8 cellular contexts compared by ENCODE assay signal in the genomic region with DNA sequence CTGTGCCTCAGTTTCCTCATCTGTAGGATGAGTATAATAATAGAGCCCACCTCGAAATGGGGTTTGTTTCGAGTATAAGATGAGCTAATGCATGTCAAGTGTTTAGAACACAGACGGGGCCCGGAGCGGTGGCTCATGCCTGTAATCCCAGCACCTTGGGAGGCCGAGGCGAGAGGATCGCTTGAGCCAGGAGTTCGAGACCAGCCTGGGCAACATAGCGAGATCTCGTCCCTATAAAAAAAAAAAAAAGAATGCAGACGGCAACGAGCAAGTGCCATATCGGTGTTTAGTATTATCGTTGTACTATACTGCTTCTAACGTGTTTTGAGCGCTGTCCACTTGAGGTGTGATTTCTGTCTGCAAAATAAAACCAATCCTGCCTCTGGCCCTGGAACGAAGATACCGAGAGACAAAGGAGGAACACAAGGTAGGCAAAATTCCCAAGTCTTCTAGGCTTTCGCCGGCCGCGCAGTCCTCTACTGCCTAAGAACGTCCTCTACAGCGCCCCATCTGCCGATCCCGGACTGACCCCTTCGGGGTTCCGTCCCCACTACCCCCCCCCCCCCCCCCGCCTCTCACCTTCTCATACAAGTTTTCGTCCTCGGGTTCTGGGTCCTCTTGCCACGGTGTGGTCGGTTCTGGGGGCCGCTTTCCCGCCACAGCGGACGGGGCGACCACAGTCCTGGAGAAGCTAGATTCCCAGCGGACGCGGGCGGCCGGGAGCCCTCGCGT. TPM values are rescaled to one million over a fixed set of nuclear protein-coding genes. Genes with fewer than 3 reads are reported as not detected.
DNase-seq lines count a peak whose midpoint lies in the region; ATAC-seq and TF ChIP-seq lines count a peak whose summit lies in the region.

No MANE protein-coding gene starts in this region.

- no peaks in the 10 kb centered on the region for H3K36me3 ChIP-seq in SJCRH30
- peaks cover 0 to 21% of the 10 kb centered on the region in 2 donors for H3K36me3 ChIP-seq in duodenal mucosa (ENCODE audit: control insufficient read depth in 1 of 2, insufficient read depth in 2 of 2, low read length in 2 of 2)
- H3K36me3 ChIP-seq in lower lobe of right lung, result peaks cover 18% of the 10 kb centered on the region

- H3K27ac ChIP-seq in SJCRH30, result peak overlapping the region; percentile 90
- peak overlapping the region; percentile 77 for H3K27ac ChIP-seq in duodenal mucosa (ENCODE audit: low read depth, low read length)
- peak overlapping the region; percentile 87 for H3K27ac ChIP-seq in lower lobe of right lung
- peak overlapping the region; percentile 95 for H3K27ac ChIP-seq in substantia nigra (ENCODE audit: low read depth, low read length, poor library complexity, severe bottlenecking)

- TF ChIP-seq CTCF in lower lobe of right lung (IDR thresholded peaks at IDR 0.05), result no peak

- intact Hi-C loops in lower lobe of right lung (cut with DNase I), result no loop called here

- peak overlapping the region; percentile 70 to 79 for H3K9ac ChIP-seq in duodenal mucosa (ENCODE audit: low read depth in 1 of 2, low read length in 2 of 2)

- peak overlapping the region; percentile 92 for H3K4me3 ChIP-seq in SJCRH30
- H3K4me3 ChIP-seq in duodenal mucosa (ENCODE audit: low read depth in 1 of 2, low read length in 2 of 2), result peak overlapping the region; percentile 83 to 87
- H3K4me3 ChIP-seq in lower lobe of right lung, result peak overlapping the region; percentile 56

- H3K27me3 ChIP-seq in SJCRH30 (no peaks in the 10 kb centered on the region), duodenal mucosa (ENCODE audit: control insufficient read depth in 1 of 2, insufficient read depth in 2 of 2, low read length in 2 of 2) (no peaks in the 10 kb centered on the region), lower lobe of right lung (ENCODE audit: low read depth) (no peaks in the 10 kb centered on the region)

- no peaks in the 10 kb centered on the region for H3K9me3 ChIP-seq in SJCRH30 (replicated peaks)
- H3K9me3 ChIP-seq in duodenal mucosa (ENCODE audit: control insufficient read depth in 1 of 2, low read length in 2 of 2), result no peaks in the 10 kb centered on the region
- no peaks in the 10 kb centered on the region for H3K9me3 ChIP-seq in lower lobe of right lung

- H3K4me1 ChIP-seq in SJCRH30, result no peaks in the 10 kb centered on the region
- peaks cover 20 to 21% of the 10 kb centered on the region in 2 donors for H3K4me1 ChIP-seq in duodenal mucosa (ENCODE audit: control insufficient read depth in 1 of 2, insufficient read depth in 2 of 2, low read length in 2 of 2)
- peaks cover 7% of the 10 kb centered on the region for H3K4me1 ChIP-seq in lower lobe of right lung

- peak; percentile 11 for ATAC-seq in GM18499 (IDR thresholded peaks at IDR 0.05; ENCODE audit: insufficient read depth, unreplicated experiment)
- ATAC-seq in HG03108 (IDR thresholded peaks at IDR 0.05; ENCODE audit: unreplicated experiment), result peak; percentile 1
- ATAC-seq in lower lobe of right lung, result peak; percentile 52 to 60

- DNase-seq in AML-193 (lab: John Stamatoyannopoulos, UW) (peak; percentile 10 to 25), SJCRH30 (peak in 1 of 2 experiments; percentile 33), lower lobe of right lung (peak; percentile 51), substantia nigra (lab: John Stamatoyannopoulos, UW) (peak in 34 of 49 donors; percentile 17 to 85 (median 48)), kidney tubule cell (ENCODE audit: low spot score) (no peak)

RNA-seq across cellular contexts. Expression of a gene that starts 0.4 kb away (rescaled TPM):
- 92.7 and 122 TPM in 2 replicates for total RNA-seq in SJCRH30 (2014; rRNA removed; shearing (Covaris generic))
- 57.1 TPM for total RNA-seq in lower lobe of right lung

RNA-seq across cellular contexts. Expression of a gene that starts 1.0 kb away (rescaled TPM):
- 51.7 and 52.3 TPM in 2 replicates for total RNA-seq in SJCRH30 (2014; rRNA removed; shearing (Covaris generic))
- total RNA-seq in lower lobe of right lung, result 32.1 TPM

RNA-seq across cellular contexts. Expression of a gene that starts 49.6 kb away (rescaled TPM):
- total RNA-seq in SJCRH30 (2014; rRNA removed; shearing (Covaris generic)), result 152 and 158 TPM in 2 replicates
- total RNA-seq in lower lobe of right lung, result 152 TPM

Comparison
In these comparisons a context has a peak if more than half of its experiments do, and no peak if none do; other contexts are left out.
1. ATAC-seq: peak in every context shown above with its lines; median percentile 56 in lower lobe of right lung; 11 in GM18499; 1 in HG03108.